Comparison of ENCODE assay signal across 30 cellular contexts in the genomic region with DNA sequence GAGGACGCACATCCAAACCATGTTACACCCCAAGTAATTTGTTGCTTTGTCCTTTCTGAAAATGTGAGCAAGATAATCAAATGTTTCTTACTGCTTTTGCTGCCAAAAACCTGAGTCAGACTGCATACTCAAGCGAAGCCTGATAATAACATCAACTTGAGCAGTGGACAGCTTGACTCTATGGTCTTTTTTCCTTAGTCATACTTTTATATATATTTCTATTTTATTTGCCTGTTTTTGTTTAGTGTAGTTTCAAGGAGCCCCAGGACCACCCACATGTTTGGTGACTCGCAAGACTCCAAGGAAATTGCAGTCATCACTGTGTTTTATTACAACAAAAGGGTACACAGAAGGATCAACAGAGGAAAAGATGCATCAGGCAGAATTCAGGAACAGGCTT.
DNase-seq lines count a peak whose midpoint lies in the region; ATAC-seq and TF ChIP-seq lines count a peak whose summit lies in the region.
"Had no signal": no experiment of that assay in that cellular context is flagged by ENCODE, and none has a peak within 500 bp of the region (broad histone marks: within the 10 kb centered on the region; RNA-seq: fewer than 3 reads in every experiment).

No MANE protein-coding gene starts in this region.

- H3K9me3 Mint-ChIP-seq in stimulated activated memory B cell treated with anti-CD40 and anti-IgM and Interleukin-4, amounts not matched to agents 10 μg/mL and 1 μg/mL and 100 μg/mL, for 72 hours = peaks cover 5% of the 10 kb centered on the region
- H3K9me3 Mint-ChIP-seq: H9 had no signal

- no peaks in the 10 kb centered on the region for H3K36me3 ChIP-seq in fibroblast of lung (ENCODE audit: control insufficient read depth, insufficient read depth, low read length)
- H3K36me3 ChIP-seq: BLaER1 treated with 17β-estradiol and CSF1 and Interleukin-3, amounts not matched to agents 10 nM and 100 nM; thyroid gland had no signal

- no peak overlapping the region for H3K4me3 ChIP-seq in fibroblast of lung (replicated peaks in 1 of 4; ENCODE audit: control extremely low read depth in 1 of 4, insufficient read depth in 1 of 4, low read depth in 3 of 4, low read length in 4 of 4)
- no peak overlapping the region for H3K4me3 ChIP-seq in coronary artery
- H3K4me3 ChIP-seq: BLaER1 treated with 17β-estradiol and CSF1 and Interleukin-3, amounts not matched to agents 10 nM and 100 nM; psoas muscle; SK-N-MC; thyroid gland had no signal

- H3K27ac ChIP-seq in fibroblast of lung (ENCODE audit: insufficient read depth, low read length) = no peak overlapping the region
- H3K27ac ChIP-seq in coronary artery = no peak overlapping the region
- H3K27ac ChIP-seq: BLaER1 treated with 17β-estradiol and CSF1 and Interleukin-3, amounts not matched to agents 10 nM and 100 nM; epithelial cell of prostate; foreskin keratinocyte; psoas muscle; SK-N-MC; thyroid gland had no signal

- no peak overlapping the region for H3K27ac Mint-ChIP-seq in stimulated activated memory B cell treated with anti-CD40 and anti-IgM and Interleukin-4, amounts not matched to agents 10 μg/mL and 1 μg/mL and 100 μg/mL, for 72 hours
- H3K27ac Mint-ChIP-seq: activated CD4-positive, alpha-beta memory T cell treated with anti-CD3 and anti-CD28 coated beads, Interleukin-2, amount 10 ng/mL, durations not matched to agents 7 days and 5 days; activated T-helper 17 cell treated with anti-CD3 and anti-CD28 coated beads, Interleukin-2, amount 50 U/mL, for 72 hours; H9; memory B cell; stimulated activated naive CD8-positive, alpha-beta T cell treated with anti-CD3 and anti-CD28 coated beads, Interleukin-15, amount 100 ng/mL, for 72 hours; T-helper 1 cell treated with Interleukin-12 subunit alpha and Interleukin-12 subunit beta and Interleukin-4 antibody, amounts not matched to agents 30 μg/mL and 1 μg/mL, for 36 hours had no signal

- no peaks in the 10 kb centered on the region for H3K27me3 Mint-ChIP-seq in stimulated activated memory B cell treated with anti-CD40 and anti-IgM and Interleukin-4, amounts not matched to agents 10 μg/mL and 1 μg/mL and 100 μg/mL, for 72 hours
- H3K27me3 Mint-ChIP-seq: activated CD4-positive, alpha-beta memory T cell treated with anti-CD3 and anti-CD28 coated beads, Interleukin-2, amount 10 ng/mL, durations not matched to agents 7 days and 5 days; activated T-helper 17 cell treated with anti-CD3 and anti-CD28 coated beads, Interleukin-2, amount 50 U/mL, for 72 hours; memory B cell; stimulated activated naive CD8-positive, alpha-beta T cell treated with anti-CD3 and anti-CD28 coated beads, Interleukin-15, amount 100 ng/mL, for 72 hours had no signal

- no peaks in the 10 kb centered on the region for H3K4me1 ChIP-seq in fibroblast of lung (ENCODE audit: control insufficient read depth, extremely low read depth, insufficient read depth, low read length)
- H3K4me1 ChIP-seq: Caco-2, foreskin keratinocyte, psoas muscle, thyroid gland had no signal

- H3K4me3 Mint-ChIP-seq in stimulated activated memory B cell treated with anti-CD40 and anti-IgM and Interleukin-4, amounts not matched to agents 10 μg/mL and 1 μg/mL and 100 μg/mL, for 72 hours = no peak overlapping the region
- H3K4me3 Mint-ChIP-seq: activated CD4-positive, alpha-beta memory T cell treated with anti-CD3 and anti-CD28 coated beads, Interleukin-2, amount 10 ng/mL, durations not matched to agents 7 days and 5 days; activated T-helper 17 cell treated with anti-CD3 and anti-CD28 coated beads, Interleukin-2, amount 50 U/mL, for 72 hours; H9; memory B cell; stimulated activated naive CD8-positive, alpha-beta T cell treated with anti-CD3 and anti-CD28 coated beads, Interleukin-15, amount 100 ng/mL, for 72 hours; T-helper 1 cell treated with Interleukin-12 subunit alpha and Interleukin-12 subunit beta and Interleukin-4 antibody, amounts not matched to agents 30 μg/mL and 1 μg/mL, for 36 hours had no signal

- TF ChIP-seq CTCF in fibroblast of lung (conservative IDR thresholded peaks at IDR 0.05 in 1 of 2, IDR thresholded peaks at IDR 0.05 in 1 of 2; ENCODE audit: low read depth in 1 of 2, low read length in 2 of 2) (no peak), coronary artery (IDR thresholded peaks at IDR 0.05) (no peak)

- H3K4me1 Mint-ChIP-seq in stimulated activated memory B cell treated with anti-CD40 and anti-IgM and Interleukin-4, amounts not matched to agents 10 μg/mL and 1 μg/mL and 100 μg/mL, for 72 hours = no peaks in the 10 kb centered on the region
- H3K4me1 Mint-ChIP-seq: activated CD4-positive, alpha-beta memory T cell treated with anti-CD3 and anti-CD28 coated beads, Interleukin-2, amount 10 ng/mL, durations not matched to agents 7 days and 5 days; activated T-helper 17 cell treated with anti-CD3 and anti-CD28 coated beads, Interleukin-2, amount 50 U/mL, for 72 hours; memory B cell; stimulated activated naive CD8-positive, alpha-beta T cell treated with anti-CD3 and anti-CD28 coated beads, Interleukin-15, amount 100 ng/mL, for 72 hours had no signal

- H2AFZ ChIP-seq in fibroblast of lung (ENCODE audit: low read length) = no peak overlapping the region

- ATAC-seq in stimulated activated memory B cell treated with anti-CD40 and anti-IgM and Interleukin-4, amounts not matched to agents 10 μg/mL and 1 μg/mL and 100 μg/mL, for 72 hours = no peak
- ATAC-seq: activated CD4-positive, CD25-positive, alpha-beta regulatory T cell treated with anti-CD3 and anti-CD28 coated beads, Interleukin-2, amount 50 U/mL, for 24 hours; activated T-helper 17 cell treated with anti-CD3 and anti-CD28 coated beads, Interleukin-2, amount 50 U/mL, for 72 hours; foreskin keratinocyte; psoas muscle; stimulated activated naive CD8-positive, alpha-beta T cell treated with anti-CD3 and anti-CD28 coated beads, Interleukin-15, amount 100 ng/mL, for 72 hours had no signal

- H4K20me1 ChIP-seq in fibroblast of lung (ENCODE audit: control insufficient read depth, extremely low read depth, insufficient read depth, low read length) = no peaks in the 10 kb centered on the region
- H4K20me1 ChIP-seq: BLaER1 treated with 17β-estradiol and CSF1 and Interleukin-3, amounts not matched to agents 10 nM and 100 nM had no signal

- no peak overlapping the region for H3K9ac ChIP-seq in fibroblast of lung (ENCODE audit: insufficient read depth, low read length)
- H3K9ac ChIP-seq: BLaER1 treated with 17β-estradiol and CSF1 and Interleukin-3, amounts not matched to agents 10 nM and 100 nM had no signal

- H3K27me3 ChIP-seq in fibroblast of lung (ENCODE audit: control insufficient read depth, insufficient read depth, low read length) = no peaks in the 10 kb centered on the region
- H3K27me3 ChIP-seq: BLaER1 treated with 17β-estradiol and CSF1 and Interleukin-3, amounts not matched to agents 10 nM and 100 nM; foreskin keratinocyte; thyroid gland had no signal

- no peaks in the 10 kb centered on the region for H3K36me3 Mint-ChIP-seq in stimulated activated memory B cell treated with anti-CD40 and anti-IgM and Interleukin-4, amounts not matched to agents 10 μg/mL and 1 μg/mL and 100 μg/mL, for 72 hours
- H3K36me3 Mint-ChIP-seq: memory B cell had no signal

- no peaks in the 10 kb centered on the region for H3K79me2 ChIP-seq in fibroblast of lung (ENCODE audit: control insufficient read depth, insufficient read depth, low read length)

- H3K9me3 ChIP-seq in fibroblast of lung (ENCODE audit: control insufficient read depth, insufficient read depth, low read depth, low read length) = no peaks in the 10 kb centered on the region
- H3K9me3 ChIP-seq: BLaER1 treated with 17β-estradiol and CSF1 and Interleukin-3, amounts not matched to agents 10 nM and 100 nM; Caco-2; psoas muscle; thyroid gland had no signal

- no peak overlapping the region for H3K4me2 ChIP-seq in fibroblast of lung (ENCODE audit: extremely low read depth, insufficient read depth, low read length)
- H3K4me2 ChIP-seq: BLaER1 treated with 17β-estradiol and CSF1 and Interleukin-3, amounts not matched to agents 10 nM and 100 nM had no signal

- peak; percentile 10 for DNase-seq in H4 (ENCODE audit: low spot score)
- peak; percentile 88 for DNase-seq in amniotic epithelial cell (ENCODE audit: low read depth)
- DNase-seq in fibroblast of lung (ENCODE audit: low read depth in 2 of 2) = peak; percentile 77 to 82
- peak; percentile 15 for DNase-seq in non-pigmented ciliary epithelial cell (ENCODE audit: low read depth)
- no peak for DNase-seq in coronary artery (ENCODE audit: low spot score)
- DNase-seq in dermis blood vessel endothelial cell = no peak
- no peak for DNase-seq in NK-92 treated with Interleukin-12 subunit alpha and Interleukin-12 subunit beta, amount 100 ng/mL, for 24 hours (lab: John Stamatoyannopoulos, UW)
- DNase-seq: ACHN; activated CD4-positive, alpha-beta memory T cell treated with anti-CD3 and anti-CD28 coated beads, Interleukin-2, amount 10 ng/mL, durations not matched to agents 7 days and 5 days; activated naive CD4-positive, alpha-beta T cell treated with anti-CD3 and anti-CD28 coated beads, Interleukin-2, amount 50 U/mL, for 16 hours; Caco-2; DMS79; GF-D8; H9; KBM-7; left cardiac atrium; NCI-H2029 treated with DMSO at 0.1 percent for 48 hours; NCI-H2227 treated with DMSO at 0.1 percent for 48 hours; psoas muscle; stimulated activated naive CD8-positive, alpha-beta T cell treated with anti-CD3 and anti-CD28 coated beads, Interleukin-15, amount 100 ng/mL, for 72 hours; thyroid gland had no signal

Comparison
In these comparisons a context has a peak if more than half of its experiments do, and no peak if none do; other contexts are left out.
1. DNase-seq: peak in H4 (single experiment), amniotic epithelial cell (single experiment), fibroblast of lung (2 of 2) and non-pigmented ciliary epithelial cell (single experiment); none in coronary artery (single experiment), dermis blood vessel endothelial cell (single experiment) and NK-92 treated with Interleukin-12 subunit alpha and Interleukin-12 subunit beta, amount 100 ng/mL, for 24 hours (single experiment).